Comparison of ENCODE assay signal across 8 cellular contexts in genomic region chr3:10224794-10225660, GRCh38. TPM values are rescaled to one million over a fixed set of nuclear protein-coding genes. Genes with fewer than 3 reads are reported as not detected.
DNase-seq lines count a peak whose midpoint lies in the region; ATAC-seq lines count a peak whose summit lies in the region.

No MANE protein-coding gene starts in this region.

- H3K27ac Mint-ChIP-seq in activated CD4-positive, alpha-beta memory T cell treated with anti-CD3 and anti-CD28 coated beads, Interleukin-2, amount 10 ng/mL, durations not matched to agents 7 days and 5 days, result peak overlapping the region; percentile 65
- peak overlapping the region; percentile 79 to 87 for H3K27ac Mint-ChIP-seq in effector memory CD8-positive, alpha-beta T cell
- peak overlapping the region; percentile 89 for H3K27ac Mint-ChIP-seq in memory B cell

- peaks cover 35% of the 10 kb centered on the region for H3K36me3 Mint-ChIP-seq in activated CD4-positive, alpha-beta memory T cell treated with anti-CD3 and anti-CD28 coated beads, Interleukin-2, amount 10 ng/mL, durations not matched to agents 7 days and 5 days (ENCODE audit: low read depth)
- peaks cover 13% of the 10 kb centered on the region for H3K36me3 Mint-ChIP-seq in effector memory CD8-positive, alpha-beta T cell (ENCODE audit: insufficient read depth)
- peaks cover 15% of the 10 kb centered on the region for H3K36me3 Mint-ChIP-seq in memory B cell

- H3K4me1 Mint-ChIP-seq in activated CD4-positive, alpha-beta memory T cell treated with anti-CD3 and anti-CD28 coated beads, Interleukin-2, amount 10 ng/mL, durations not matched to agents 7 days and 5 days, result peaks cover 81% of the 10 kb centered on the region
- peaks cover 39 to 49% of the 10 kb centered on the region in 2 donors for H3K4me1 Mint-ChIP-seq in effector memory CD8-positive, alpha-beta T cell (ENCODE audit: low read depth in 2 of 2)
- peaks cover 46% of the 10 kb centered on the region for H3K4me1 Mint-ChIP-seq in memory B cell

- CTCF ChIA-PET in activated CD4-positive, alpha-beta memory T cell treated with anti-CD3 and anti-CD28 coated beads, Interleukin-2, amount 10 ng/mL, durations not matched to agents 7 days and 5 days (lab: Charles Lee), result interaction anchor here (1.1 to 2.6 kb wide), 6 partner anchors 25 to 292 kb away, joined by 3 to 12 read pairs (median 4); partner anchors contain the start of gene SEC13

- ATAC-seq in HG03108 (IDR thresholded peaks at IDR 0.05; ENCODE audit: unreplicated experiment) (peak; percentile 35), memory B cell (ENCODE audit: low read depth) (peak; percentile 18)
- ATAC-seq in effector memory CD8-positive, alpha-beta T cell (replicated peaks), result peak; percentile 46

- peak; percentile 79 for DNase-seq in DMS 273 (lab: John Stamatoyannopoulos, UW; ENCODE audit: unreplicated experiment)
- no peak for DNase-seq in DMS 273 treated with DMSO at 0.1 percent for 48 hours (lab: John Stamatoyannopoulos, UW)
- DNase-seq in NCI-H774 (lab: John Stamatoyannopoulos, UW), result peak; percentile 60
- peak; percentile 76 for DNase-seq in activated CD4-positive, alpha-beta memory T cell treated with anti-CD3 and anti-CD28 coated beads, Interleukin-2, amount 10 ng/mL, durations not matched to agents 7 days and 5 days
- peak; percentile 51 to 68 (median 52) for DNase-seq in effector memory CD8-positive, alpha-beta T cell
- peak; percentile 53 to 58 for DNase-seq in memory B cell (ENCODE audit: low spot score in 2 of 2)
- peak; percentile 49 to 55 for DNase-seq in stimulated activated CD8-positive, alpha-beta memory T cell treated with anti-CD3 and anti-CD28 coated beads, Interleukin-7, amount 100 ng/mL, for 4 hours (ENCODE audit: low read depth in 2 of 2)

- H3K9me3 Mint-ChIP-seq in activated CD4-positive, alpha-beta memory T cell treated with anti-CD3 and anti-CD28 coated beads, Interleukin-2, amount 10 ng/mL, durations not matched to agents 7 days and 5 days, result no peaks in the 10 kb centered on the region
- H3K9me3 Mint-ChIP-seq in effector memory CD8-positive, alpha-beta T cell, result no peaks in the 10 kb centered on the region
- H3K9me3 Mint-ChIP-seq in memory B cell, result no peaks in the 10 kb centered on the region

- POLR2A ChIA-PET in activated CD4-positive, alpha-beta memory T cell treated with anti-CD3 and anti-CD28 coated beads, Interleukin-2, amount 10 ng/mL, durations not matched to agents 7 days and 5 days (lab: Charles Lee), result interaction anchor here (0.8 to 1.3 kb wide), 4 partner anchors 13 to 26 kb away, joined by 3 to 5 read pairs (median 4); partner anchors contain the start of gene TATDN2

- H3K4me3 Mint-ChIP-seq in activated CD4-positive, alpha-beta memory T cell treated with anti-CD3 and anti-CD28 coated beads, Interleukin-2, amount 10 ng/mL, durations not matched to agents 7 days and 5 days, result peak overlapping the region; percentile 1
- peak overlapping the region; percentile 64 to 67 for H3K4me3 Mint-ChIP-seq in effector memory CD8-positive, alpha-beta T cell
- peak overlapping the region; percentile 60 for H3K4me3 Mint-ChIP-seq in memory B cell

- H3K27me3 Mint-ChIP-seq in activated CD4-positive, alpha-beta memory T cell treated with anti-CD3 and anti-CD28 coated beads, Interleukin-2, amount 10 ng/mL, durations not matched to agents 7 days and 5 days, result no peaks in the 10 kb centered on the region
- no peaks in the 10 kb centered on the region for H3K27me3 Mint-ChIP-seq in effector memory CD8-positive, alpha-beta T cell
- H3K27me3 Mint-ChIP-seq in memory B cell, result no peaks in the 10 kb centered on the region

RNA-seq across cellular contexts. Expression of gene TATDN2, which starts 23.2 kb away (rescaled TPM):
- 10 to 100 TPM; 57.1 to 59.5 TPM for total RNA-seq in activated CD4-positive, alpha-beta memory T cell treated with anti-CD3 and anti-CD28 coated beads, Interleukin-2, amount 10 ng/mL, durations not matched to agents 7 days and 5 days

Comparison
In these comparisons a context has a peak if more than half of its experiments do, and no peak if none do; other contexts are left out.
1. H3K4me3 Mint-ChIP-seq: peak in every context shown above with its lines; median percentile 66 in effector memory CD8-positive, alpha-beta T cell; 60 in memory B cell; 1 in activated CD4-positive, alpha-beta memory T cell treated with anti-CD3 and anti-CD28 coated beads, Interleukin-2, amount 10 ng/mL, durations not matched to agents 7 days and 5 days.